ENCODE assay signal across 19 cellular contexts in genomic region chr17:32370426-32370825, GRCh38. TPM values are rescaled to one million over a fixed set of nuclear protein-coding genes. Genes with fewer than 3 reads are reported as not detected.
DNase-seq lines count a peak whose midpoint lies in the region; ATAC-seq, FAIRE-seq and TF ChIP-seq lines count a peak whose summit lies in the region.
"Had no signal": no experiment of that assay in that cellular context is flagged by ENCODE, and none has a peak within 500 bp of the region (broad histone marks: within the 10 kb centered on the region; RNA-seq: fewer than 3 reads in every experiment).

No MANE protein-coding gene starts in this region.

- H3K4me1 Mint-ChIP-seq in activated T-cell treated with anti-CD3 and anti-CD28 coated beads, Interleukin-2, amount 50 U/mL, for 4 hours (ENCODE audit: low read depth), result peaks cover 18% of the 10 kb centered on the region
- peaks cover 6 to 33% (median 20%) of the 10 kb centered on the region in 4 donors for H3K4me1 Mint-ChIP-seq in naive thymus-derived CD8-positive, alpha-beta T cell
- H3K4me1 Mint-ChIP-seq: CD14-positive monocyte had no signal

- TF ChIP-seq CTCF in A673 (conservative IDR thresholded peaks at IDR 0.05; ENCODE audit: low read depth, low read length) (no peak), HEK293 (tag by site-specific recombination; IDR thresholded peaks at IDR 0.05) (no peak), endothelial cell of umbilical vein (IDR thresholded peaks at IDR 0.05; ENCODE audit: extremely low read depth in 1 of 2, insufficient read depth in 1 of 2, low read depth in 1 of 2, low read length in 2 of 2) (no peak)

- no peak for TF ChIP-seq POLR2A in endothelial cell of umbilical vein (IDR thresholded peaks at IDR 0.05; ENCODE audit: low read depth, low read length)

- POLR2A ChIA-PET in A673 (lab: Charles Lee; ENCODE audit: low non-redundant PET) (no interaction called here), HEK293 (lab: Yijun Ruan, JAX) (no interaction called here), endothelial cell of umbilical vein (lab: Charles Lee) (no interaction called here)
- POLR2A ChIA-PET in naive thymus-derived CD8-positive, alpha-beta T cell (lab: Charles Lee), result interaction anchor here (0.6 to 1.0 kb wide), 3 partner anchors 20 to 65 kb away, joined by 3 read pairs; partner anchors contain the start of gene C17orf75

- H3K27ac Mint-ChIP-seq in naive thymus-derived CD8-positive, alpha-beta T cell, result peak overlapping the region in 1 of 10 donors; percentile 12
- H3K27ac Mint-ChIP-seq: HFFc6 had no signal

- no TSS peak for BruUV-seq in A673 (replicated peaks; lab: Mats Ljungman, UMichigan)
- BruUV-seq in endothelial cell of umbilical vein (replicated peaks; lab: Mats Ljungman, UMichigan), result no TSS peak

- CTCF ChIA-PET in A673 (lab: Charles Lee) (interaction anchor here (0.6 kb wide), 1 partner anchor 20 kb away, joined by 3 read pairs; no protein-coding TSS in a partner anchor), HEK293 (lab: Yijun Ruan, JAX) (interaction anchor here (0.6 to 1.3 kb wide), 5 partner anchors 9 to 195 kb away, joined by 3 to 6 read pairs (median 3); partner anchors contain the start of gene PSMD11), endothelial cell of umbilical vein (lab: Charles Lee) (interaction anchor here (1.0 kb wide), 1 partner anchor 14 kb away, joined by 3 read pairs; no protein-coding TSS in a partner anchor)

- no peaks in the 10 kb centered on the region for H3K27me3 Mint-ChIP-seq in activated T-cell treated with anti-CD3 and anti-CD28 coated beads, Interleukin-2, amount 50 U/mL, for 4 hours (ENCODE audit: low read depth)
- H3K27me3 Mint-ChIP-seq in naive thymus-derived CD8-positive, alpha-beta T cell, result no peaks in the 10 kb centered on the region

- H3K4me3 ChIP-seq in A673 (ENCODE audit: low read depth, low read length, poor library complexity, severe bottlenecking), result no peak overlapping the region
- H3K4me3 ChIP-seq in HEK293 (ENCODE audit: low read depth, low read length), result no peak overlapping the region
- H3K4me3 ChIP-seq in endothelial cell of umbilical vein (replicated peaks in 1 of 3; ENCODE audit: insufficient read depth in 1 of 3, low read depth in 1 of 3, low read length in 3 of 3), result no peak overlapping the region
- H3K4me3 ChIP-seq: Peyer's patch had no signal

- no peak overlapping the region for H3K4me3 Mint-ChIP-seq in activated T-cell treated with anti-CD3 and anti-CD28 coated beads, Interleukin-2, amount 50 U/mL, for 4 hours
- no peak overlapping the region for H3K4me3 Mint-ChIP-seq in naive thymus-derived CD8-positive, alpha-beta T cell
- H3K4me3 Mint-ChIP-seq: CD14-positive monocyte, HFFc6 had no signal

- intact Hi-C loops in A673 (cut with micrococcal nuclease; ENCODE audit: unreplicated experiment) (no loop called here), endothelial cell of umbilical vein (cut with micrococcal nuclease) (no loop called here)

- H3K9ac ChIP-seq in endothelial cell of umbilical vein (replicated peaks; ENCODE audit: extremely low read depth, insufficient read depth, low read length), result no peak overlapping the region

- H3K4me1 ChIP-seq in A673 (ENCODE audit: insufficient read depth, low read length, poor library complexity, severe bottlenecking) (no peaks in the 10 kb centered on the region), HEK293 (ENCODE audit: control insufficient read depth, insufficient read depth, low read length) (no peaks in the 10 kb centered on the region), endothelial cell of umbilical vein (ENCODE audit: control insufficient read depth, extremely low read depth, insufficient read depth, low read length) (peaks cover 10% of the 10 kb centered on the region)
- H3K4me1 ChIP-seq: Peyer's patch had no signal

- ATAC-seq in activated T-cell treated with anti-CD3 and anti-CD28 coated beads, Interleukin-2, amount 50 U/mL, for 4 hours, result peak; percentile 51 to 60
- ATAC-seq in naive thymus-derived CD8-positive, alpha-beta T cell, result no peak

- H3K27ac ChIP-seq in A673 (ENCODE audit: low read depth, low read length, poor library complexity, severe bottlenecking) (no peak overlapping the region), HEK293 (ENCODE audit: extremely low read depth, low read depth, low read length) (no peak overlapping the region), endothelial cell of umbilical vein (ENCODE audit: insufficient read depth, low read depth, low read length) (no peak overlapping the region)
- H3K27ac ChIP-seq: Peyer's patch had no signal

- dilution Hi-C loops in endothelial cell of umbilical vein (cut with MboI; ENCODE audit: extremely low pct_ligation_motif_present, low sequenced_read_pairs), result no loop called here

- peaks cover 66% of the 10 kb centered on the region for H3K79me2 ChIP-seq in endothelial cell of umbilical vein (ENCODE audit: control insufficient read depth, insufficient read depth, low read length)

- FAIRE-seq in endothelial cell of umbilical vein (lab: Jason Lieb, UNC), result no peak
- FAIRE-seq: H54 had no signal

- H3K36me3 ChIP-seq in A673 (ENCODE audit: insufficient read depth, low read length, poor library complexity, severe bottlenecking) (peaks cover 74% of the 10 kb centered on the region), HEK293 (ENCODE audit: control insufficient read depth in 2 of 2, insufficient read depth in 1 of 2, low read length in 2 of 2) (peaks cover 98 to 99% of the 10 kb centered on the region in 2 experiments), endothelial cell of umbilical vein (ENCODE audit: control insufficient read depth in 2 of 2, extremely low read depth in 1 of 2, insufficient read depth in 2 of 2, low read length in 2 of 2) (peaks cover 29 to 64% of the 10 kb centered on the region in 2 experiments)

- H3K36me3 Mint-ChIP-seq in activated T-cell treated with anti-CD3 and anti-CD28 coated beads, Interleukin-2, amount 50 U/mL, for 4 hours (ENCODE audit: insufficient read depth), result peaks cover 49% of the 10 kb centered on the region
- peaks cover 0 to 95% (median 7%) of the 10 kb centered on the region in 3 donors for H3K36me3 Mint-ChIP-seq in naive thymus-derived CD8-positive, alpha-beta T cell

- peaks cover 18% of the 10 kb centered on the region for H4K20me1 ChIP-seq in endothelial cell of umbilical vein (replicated peaks; ENCODE audit: control insufficient read depth, extremely low read depth, insufficient read depth, low read length)

- DNase-seq in activated T-cell treated with anti-CD3 and anti-CD28 coated beads, Interleukin-2, amount 50 U/mL, for 4 hours, result no peak
- DNase-seq in activated T-cell treated with anti-CD3 and anti-CD28 coated beads, Interleukin-2, amount 50 U/mL, for 48 hours, result no peak
- peak; percentile 22 for DNase-seq in A673 (ENCODE audit: low spot score)
- peak; percentile 14 for DNase-seq in endothelial cell of umbilical vein (ENCODE audit: low read depth, low spot score)
- no peak for DNase-seq in naive thymus-derived CD8-positive, alpha-beta T cell
- no peak for DNase-seq in EL
- DNase-seq in NCI-H187 (lab: John Stamatoyannopoulos, UW), result no peak
- DNase-seq: DMS79 treated with DMSO at 0.1 percent for 48 hours; HFFc6; KBM-7; NCI-H1105 treated with DMSO at 0.1 percent for 48 hours; NCI-H1694; NCI-H510A; NCI-H748 treated with DMSO at 0.1 percent for 48 hours; NK-92 treated with Interleukin-12 subunit alpha and Interleukin-12 subunit beta, amount 100 ng/mL, for 24 hours; Peyer's patch had no signal

- H3K27me3 ChIP-seq in A673 (replicated peaks; ENCODE audit: insufficient read depth, low read depth, low read length, poor library complexity), result no peaks in the 10 kb centered on the region
- H3K27me3 ChIP-seq in endothelial cell of umbilical vein (ENCODE audit: control insufficient read depth in 2 of 2, insufficient read depth in 2 of 2, low read length in 2 of 2), result no peaks in the 10 kb centered on the region
- H3K27me3 ChIP-seq: Peyer's patch had no signal

- no peak overlapping the region for H2AFZ ChIP-seq in endothelial cell of umbilical vein (ENCODE audit: low read depth, low read length)

- H3K4me2 ChIP-seq in endothelial cell of umbilical vein (ENCODE audit: insufficient read depth, low read length), result no peak overlapping the region

- no peaks in the 10 kb centered on the region for H3K9me3 ChIP-seq in A673 (ENCODE audit: low read depth, low read length, poor library complexity, severe bottlenecking)
- no peaks in the 10 kb centered on the region for H3K9me3 ChIP-seq in HEK293 (ENCODE audit: control insufficient read depth, insufficient read depth, low read depth, low read length)
- no peaks in the 10 kb centered on the region for H3K9me3 ChIP-seq in endothelial cell of umbilical vein (replicated peaks; ENCODE audit: control insufficient read depth, insufficient read depth, low read length)
- H3K9me3 ChIP-seq: Peyer's patch had no signal

- H3K9me3 Mint-ChIP-seq in activated T-cell treated with anti-CD3 and anti-CD28 coated beads, Interleukin-2, amount 50 U/mL, for 4 hours, result no peaks in the 10 kb centered on the region
- no peaks in the 10 kb centered on the region for H3K9me3 Mint-ChIP-seq in naive thymus-derived CD8-positive, alpha-beta T cell
- H3K9me3 Mint-ChIP-seq: CD14-positive monocyte, HFFc6 had no signal

- no peaks in the 10 kb centered on the region for H3K9me1 ChIP-seq in endothelial cell of umbilical vein (replicated peaks; ENCODE audit: control insufficient read depth, extremely low read depth, insufficient read depth, low read length)

RNA-seq across cellular contexts. Expression of gene ZNF207, which starts 20.5 kb away (rescaled TPM):
- total RNA-seq in activated T-cell treated with anti-CD3 and anti-CD28 coated beads, Interleukin-2, amount 50 U/mL, for 4 hours, result 100 to 1,000 TPM; 199 to 222 (median 212) TPM
- total RNA-seq in A673 (2021), result 177 and 178 TPM in 2 replicates
- total RNA-seq in endothelial cell of umbilical vein, result 206 and 209 TPM in 2 replicates
- polyA plus RNA-seq in endothelial cell of umbilical vein, result 231 and 245 TPM in 2 replicates
- 184 and 198 TPM in 2 replicates for polyA plus RNA-seq in endothelial cell of umbilical vein (2011; cell fraction: cytosol; rRNA removed)
- polyA plus RNA-seq in endothelial cell of umbilical vein (2011; cell fraction: nucleus; rRNA removed), result 314 and 362 TPM in 2 replicates
- polyA plus RNA-seq in endothelial cell of umbilical vein (2012), result 153 and 220 TPM in 2 replicates
- polyA minus RNA-seq in endothelial cell of umbilical vein, result 268 and 284 TPM in 2 replicates
- polyA minus RNA-seq in endothelial cell of umbilical vein (2011; cell fraction: cytosol; rRNA and poly(A)+ RNA removed), result 126 TPM
- polyA minus RNA-seq in endothelial cell of umbilical vein (2011; cell fraction: nucleus; rRNA and poly(A)+ RNA removed), result 284 and 417 TPM in 2 replicates
- 100 to 1,000 TPM; 285 to 287 TPM for total RNA-seq in naive thymus-derived CD8-positive, alpha-beta T cell
- polyA plus RNA-seq in naive thymus-derived CD8-positive, alpha-beta T cell, result 100 to 1,000 TPM; 120 to 137 (median 127) TPM

RNA-seq across cellular contexts. Expression of gene C17orf75, which starts 28.5 kb away (rescaled TPM):
- total RNA-seq in activated T-cell treated with anti-CD3 and anti-CD28 coated beads, Interleukin-2, amount 50 U/mL, for 4 hours, result 10 to 100 TPM; 29.1 to 34.1 (median 31.7) TPM
- total RNA-seq in A673 (2021), result 26.9 and 37.3 TPM in 2 replicates
- 19.1 and 21.5 TPM in 2 replicates for total RNA-seq in endothelial cell of umbilical vein
- 6.3 and 8.8 TPM in 2 replicates for polyA plus RNA-seq in endothelial cell of umbilical vein
- polyA plus RNA-seq in endothelial cell of umbilical vein (2011; cell fraction: cytosol; rRNA removed), result 11.2 and 13.7 TPM in 2 replicates
- 23.4 and 25.3 TPM in 2 replicates for polyA plus RNA-seq in endothelial cell of umbilical vein (2011; cell fraction: nucleus; rRNA removed)
- polyA plus RNA-seq in endothelial cell of umbilical vein (2012), result 17.7 and 27.4 TPM in 2 replicates
- polyA minus RNA-seq in endothelial cell of umbilical vein, result 6.6 and 9.3 TPM in 2 replicates
- polyA minus RNA-seq in endothelial cell of umbilical vein (2011; cell fraction: cytosol; rRNA and poly(A)+ RNA removed), result 6.5 TPM
- polyA minus RNA-seq in endothelial cell of umbilical vein (2011; cell fraction: nucleus; rRNA and poly(A)+ RNA removed), result 6.0 and 7.4 TPM in 2 replicates
- total RNA-seq in naive thymus-derived CD8-positive, alpha-beta T cell, result 10 to 100 TPM; 25.6 to 28.0 TPM
- 10 to 100 TPM in 1 of 3 donors, 1 to 10 TPM in 2; 8.4 to 12.3 (median 9.8) TPM for polyA plus RNA-seq in naive thymus-derived CD8-positive, alpha-beta T cell

Comparison
In these comparisons a context has a peak if more than half of its experiments do, and no peak if none do; other contexts are left out.
1. ATAC-seq: peak in activated T-cell treated with anti-CD3 and anti-CD28 coated beads, Interleukin-2, amount 50 U/mL, for 4 hours (2 of 2); none in naive thymus-derived CD8-positive, alpha-beta T cell (0 of 2).
2. DNase-seq: peak in A673 (single experiment) and endothelial cell of umbilical vein (single experiment); none in activated T-cell treated with anti-CD3 and anti-CD28 coated beads, Interleukin-2, amount 50 U/mL, for 4 hours (single experiment), activated T-cell treated with anti-CD3 and anti-CD28 coated beads, Interleukin-2, amount 50 U/mL, for 48 hours (0 of 2), naive thymus-derived CD8-positive, alpha-beta T cell (0 of 10), EL (single experiment) and NCI-H187 (0 of 2).